1 cellular context compared by ENCODE assay signal in genomic region chr3:196971094-196971698, GRCh38.
TF ChIP-seq lines count a peak whose summit lies in the region.

No MANE protein-coding gene starts in this region.

TF ChIP-seq in SK-N-SH, 30 proteins besides CTCF, POLR2A, EP300 and RAD21 (continued from another document):
- TF ChIP-seq USF2 (IDR thresholded peaks at IDR 0.05; ENCODE audit: borderline replicate concordance, low read depth, low read length) (no peak), GABPA (IDR thresholded peaks at IDR 0.05; ENCODE audit: low read depth) (no peak), ELF1 (IDR thresholded peaks at IDR 0.05) (no peak), NFIC (IDR thresholded peaks at IDR 0.05; ENCODE audit: borderline replicate concordance) (no peak)
